28 cellular contexts compared by ENCODE assay signal in genomic region chr1:52233463-52233862, GRCh38.
"Had no signal": no experiment of that assay in that cellular context is flagged by ENCODE, and none has a peak within 500 bp of the region (broad histone marks: within the 10 kb centered on the region; RNA-seq: fewer than 3 reads in every experiment).

No MANE protein-coding gene starts in this region.

- H3K9me3 ChIP-seq: ovary, psoas muscle, spleen, suprapubic skin, testis, tibial artery, transverse colon, upper lobe of right lung, uterus had no signal

- H3K79me2 ChIP-seq: parathyroid adenoma had no signal

- H3K9ac ChIP-seq: neural progenitor cell, parathyroid adenoma had no signal

- ATAC-seq: natural killer cell; psoas muscle; right cardiac atrium; sciatic nerve; stimulated activated memory B cell treated with anti-CD40 and anti-IgM and Interleukin-4, amounts not matched to agents 10 μg/mL and 1 μg/mL and 100 μg/mL, for 72 hours; stimulated activated naive CD8-positive, alpha-beta T cell treated with anti-CD3 and anti-CD28 coated beads, Interleukin-15, amount 100 ng/mL, for 72 hours; stimulated activated naive CD8-positive, alpha-beta T cell treated with anti-CD3 and anti-CD28 coated beads, Interleukin-15, Interleukin-2, amounts not matched to agents 100 U/mL and 50 U/mL, for 24 hours; upper lobe of right lung had no signal

- H2AFZ ChIP-seq: neural progenitor cell, parathyroid adenoma had no signal

- H3K4me1 ChIP-seq: neural progenitor cell, parathyroid adenoma, suprapubic skin, testis, tibial artery, transverse colon, upper lobe of right lung had no signal

- H3K36me3 ChIP-seq: neural progenitor cell, ovary, transverse colon, upper lobe of right lung, uterus had no signal

- DNase-seq: natural killer cell; occipital lobe; ovary; posterior cingulate gyrus; psoas muscle; right cardiac atrium; spleen; stimulated activated CD4-positive, alpha-beta T cell treated with anti-CD3 and anti-CD28 coated beads, Interleukin-12 subunit alpha, Interleukin-12 subunit beta, amount 100 ng/mL, for 4 hours; stimulated activated CD4-positive, alpha-beta T cell treated with anti-CD3 and anti-CD28 coated beads, Interleukin-1b, Interleukin-23, amount 100 ng/mL, for 48 hours; stimulated activated CD4-positive, alpha-beta T cell treated with anti-CD3 and anti-CD28 coated beads, Interleukin-4, amount 100 ng/mL, for 1 hour; stimulated activated CD4-positive, alpha-beta T cell treated with anti-CD3 and anti-CD28 coated beads, Interleukin-4, amount 100 ng/mL, for 4 hours; stimulated activated CD8-positive, alpha-beta memory T cell treated with anti-CD3 and anti-CD28 coated beads, Interleukin-4, amount 100 ng/mL, for 48 hours; stimulated activated naive CD4-positive, alpha-beta T cell; stimulated activated naive CD8-positive, alpha-beta T cell treated with anti-CD3 and anti-CD28 coated beads, Interleukin-15, amount 100 ng/mL, for 72 hours; stimulated activated naive CD8-positive, alpha-beta T cell treated with anti-CD3 and anti-CD28 coated beads, Interleukin-15, Interleukin-2, amounts not matched to agents 100 U/mL and 50 U/mL, for 24 hours; substantia nigra; testis; tibial artery; transverse colon; upper lobe of right lung; uterus had no signal

- H3K27me3 ChIP-seq: neural progenitor cell, ovary, suprapubic skin, testis, tibial artery, transverse colon, upper lobe of right lung, uterus had no signal

- H3K4me2 ChIP-seq: neural progenitor cell, smooth muscle cell had no signal

- H3K27ac ChIP-seq: neural progenitor cell, ovary, parathyroid adenoma, psoas muscle, skin epidermis, spleen, suprapubic skin, testis, tibial artery, transverse colon, upper lobe of right lung, uterus had no signal

- H3K4me3 ChIP-seq: neural progenitor cell, ovary, psoas muscle, skin epidermis, smooth muscle cell, spleen, suprapubic skin, testis, tibial artery, transverse colon, upper lobe of right lung, uterus had no signal
